ENCODE assay signal across 17 cellular contexts in the genomic region with DNA sequence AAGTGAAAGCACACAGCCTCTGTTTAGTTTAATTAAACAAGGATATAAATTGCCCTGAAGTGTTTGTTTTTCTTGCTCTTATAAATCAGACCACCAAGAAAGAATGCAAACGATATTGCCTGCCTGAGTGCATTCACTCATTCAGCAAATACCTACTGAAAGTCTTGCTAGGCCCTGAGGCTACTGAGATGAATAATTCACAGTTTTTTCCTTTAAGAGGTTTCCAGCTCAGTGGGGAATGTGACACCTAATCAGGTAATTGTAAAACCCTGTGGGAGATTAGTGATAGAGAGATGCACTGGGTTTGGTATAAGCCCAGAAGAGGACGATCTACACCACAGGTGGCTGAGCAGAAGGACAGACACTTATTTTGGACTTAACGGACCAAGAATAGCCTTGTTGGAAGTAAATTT.
DNase-seq lines count a peak whose midpoint lies in the region; ATAC-seq and TF ChIP-seq lines count a peak whose summit lies in the region.
"Had no signal": no experiment of that assay in that cellular context is flagged by ENCODE, and none has a peak within 500 bp of the region (broad histone marks: within the 10 kb centered on the region; RNA-seq: fewer than 3 reads in every experiment).

No MANE protein-coding gene starts in this region.

- H3K9me3 ChIP-seq in Panc1 (ENCODE audit: control insufficient read depth, insufficient read depth, low read depth, low read length): no peaks in the 10 kb centered on the region; the same call in 1 of the 2 replicates

- CTCF ChIA-PET in Panc1 (lab: Charles Lee): no interaction called here

- peak; percentile 94 for ATAC-seq in Panc1
- no peak for ATAC-seq in natural killer cell treated with Interleukin-12 subunit alpha and Interleukin-12 subunit beta and Interleukin-15 and Interleukin-18, amount 100 ng/mL, for 72 hours
- ATAC-seq: naive thymus-derived CD8-positive, alpha-beta T cell had no signal

- POLR2A ChIA-PET in Panc1 (lab: Charles Lee): interaction anchor here (0.6 kb wide), 1 partner anchor 35 kb away, joined by 4 read pairs; no protein-coding TSS in a partner anchor

- peak; percentile 95 for DNase-seq in DMS79 (lab: John Stamatoyannopoulos, UW)
- peak; percentile 61 for DNase-seq in LNCaP clone FGC (ENCODE audit: low read depth)
- no peak for DNase-seq in Panc1 (ENCODE audit: low read depth, low spot score)
- peak; percentile 85 for DNase-seq in kidney glomerular epithelial cell (lab: John Stamatoyannopoulos, UW)
- no peak for DNase-seq in activated gamma-delta T cell (lab: John Stamatoyannopoulos, UW)
- no peak for DNase-seq in natural killer cell treated with Interleukin-12 subunit alpha and Interleukin-12 subunit beta and Interleukin-15 and Interleukin-18, amount 100 ng/mL, for 72 hours (ENCODE audit: low spot score)
- DNase-seq in islet precursor cell: no peak
- DNase-seq in stimulated activated CD4-positive, alpha-beta T cell treated with anti-CD3 and anti-CD28 coated beads, Interleukin-12 subunit alpha, Interleukin-12 subunit beta, amount 100 ng/mL, for 4 hours: no peak
- DNase-seq: activated CD4-positive, alpha-beta T cell treated with anti-CD3 and anti-CD28 coated beads, Interleukin-2, amount 10 ng/mL, durations not matched to agents 7 days and 5 days; activated naive CD8-positive, alpha-beta T cell treated with anti-CD3 and anti-CD28 coated beads, Interleukin-2, amount 10 ng/mL, durations not matched to agents 7 days and 5 days; activated T-cell treated with anti-CD3 and anti-CD28 coated beads, Interleukin-2, amount 50 U/mL, for 24 hours; hypothalamus; Kasumi-1; naive thymus-derived CD8-positive, alpha-beta T cell; NCI-H1930 had no signal

- no peaks in the 10 kb centered on the region for H3K36me3 Mint-ChIP-seq in natural killer cell treated with Interleukin-12 subunit alpha and Interleukin-12 subunit beta and Interleukin-15 and Interleukin-18, amount 100 ng/mL, for 72 hours
- H3K36me3 Mint-ChIP-seq: activated naive CD8-positive, alpha-beta T cell treated with anti-CD3 and anti-CD28 coated beads, Interleukin-2, amount 10 ng/mL, durations not matched to agents 7 days and 5 days; naive thymus-derived CD8-positive, alpha-beta T cell had no signal

- no peaks in the 10 kb centered on the region for H3K36me3 ChIP-seq in Panc1 (ENCODE audit: control insufficient read depth, insufficient read depth, low read length)
- H3K36me3 ChIP-seq: cardiac muscle cell had no signal

- H3K27me3 Mint-ChIP-seq in natural killer cell treated with Interleukin-12 subunit alpha and Interleukin-12 subunit beta and Interleukin-15 and Interleukin-18, amount 100 ng/mL, for 72 hours: no peaks in the 10 kb centered on the region
- H3K27me3 Mint-ChIP-seq: activated CD4-positive, alpha-beta T cell treated with anti-CD3 and anti-CD28 coated beads, Interleukin-2, amount 10 ng/mL, durations not matched to agents 7 days and 5 days; activated naive CD8-positive, alpha-beta T cell treated with anti-CD3 and anti-CD28 coated beads, Interleukin-2, amount 10 ng/mL, durations not matched to agents 7 days and 5 days; activated T-cell treated with anti-CD3 and anti-CD28 coated beads, Interleukin-2, amount 50 U/mL, for 24 hours had no signal

- H3K27ac ChIP-seq in Panc1 (ENCODE audit: low read length): peak overlapping the region; percentile 72
- H3K27ac ChIP-seq: cardiac muscle cell had no signal

- BruUV-seq in Panc1 (replicated peaks; lab: Mats Ljungman, UMichigan): no TSS peak

- no peak overlapping the region for H3K4me3 ChIP-seq in LNCaP clone FGC (ENCODE audit: low read depth, low read length)
- H3K4me3 ChIP-seq in Panc1 (ENCODE audit: low read depth in 2 of 2, low read length in 2 of 2): peak overlapping the region in 1 of 2 experiments; percentile 12; a peak in 1 of 4 replicates
- H3K4me3 ChIP-seq: cardiac muscle cell, lung had no signal

- in situ Hi-C loops in Panc1 (cut with HindIII; ENCODE audit: low pct_unique_long_range_greater_than_20kb, low sequenced_read_pairs): no loop called here

- no peak for TF ChIP-seq CTCF in LNCaP clone FGC (IDR thresholded peaks at IDR 0.05; ENCODE audit: control insufficient read depth, extremely low read depth, insufficient read depth)
- no peak for TF ChIP-seq CTCF in Panc1 (IDR thresholded peaks at IDR 0.05)

- H3K4me3 Mint-ChIP-seq in natural killer cell treated with Interleukin-12 subunit alpha and Interleukin-12 subunit beta and Interleukin-15 and Interleukin-18, amount 100 ng/mL, for 72 hours: no peak overlapping the region
- H3K4me3 Mint-ChIP-seq: activated CD4-positive, alpha-beta T cell treated with anti-CD3 and anti-CD28 coated beads, Interleukin-2, amount 10 ng/mL, durations not matched to agents 7 days and 5 days; activated naive CD8-positive, alpha-beta T cell treated with anti-CD3 and anti-CD28 coated beads, Interleukin-2, amount 10 ng/mL, durations not matched to agents 7 days and 5 days; activated T-cell treated with anti-CD3 and anti-CD28 coated beads, Interleukin-2, amount 50 U/mL, for 24 hours; naive thymus-derived CD8-positive, alpha-beta T cell had no signal

- H3K4me1 ChIP-seq in Panc1 (ENCODE audit: control insufficient read depth, insufficient read depth, low read length): no peaks in the 10 kb centered on the region; the same call in none of the 2 replicates

- H3K9me3 Mint-ChIP-seq in natural killer cell treated with Interleukin-12 subunit alpha and Interleukin-12 subunit beta and Interleukin-15 and Interleukin-18, amount 100 ng/mL, for 72 hours: peaks cover 19% of the 10 kb centered on the region
- H3K9me3 Mint-ChIP-seq: activated naive CD8-positive, alpha-beta T cell treated with anti-CD3 and anti-CD28 coated beads, Interleukin-2, amount 10 ng/mL, durations not matched to agents 7 days and 5 days had no signal

- intact Hi-C loops in Panc1 (cut with micrococcal nuclease; ENCODE audit: unreplicated experiment): no loop called here

- H3K27me3 ChIP-seq in Panc1 (ENCODE audit: control insufficient read depth, insufficient read depth, low read length): no peaks in the 10 kb centered on the region
- H3K27me3 ChIP-seq: cardiac muscle cell had no signal

- no peak overlapping the region for H3K27ac Mint-ChIP-seq in natural killer cell treated with Interleukin-12 subunit alpha and Interleukin-12 subunit beta and Interleukin-15 and Interleukin-18, amount 100 ng/mL, for 72 hours
- H3K27ac Mint-ChIP-seq: activated CD4-positive, alpha-beta T cell treated with anti-CD3 and anti-CD28 coated beads, Interleukin-2, amount 10 ng/mL, durations not matched to agents 7 days and 5 days; activated naive CD8-positive, alpha-beta T cell treated with anti-CD3 and anti-CD28 coated beads, Interleukin-2, amount 10 ng/mL, durations not matched to agents 7 days and 5 days; activated T-cell treated with anti-CD3 and anti-CD28 coated beads, Interleukin-2, amount 50 U/mL, for 24 hours; naive thymus-derived CD8-positive, alpha-beta T cell had no signal

- no peaks in the 10 kb centered on the region for H3K4me1 Mint-ChIP-seq in natural killer cell treated with Interleukin-12 subunit alpha and Interleukin-12 subunit beta and Interleukin-15 and Interleukin-18, amount 100 ng/mL, for 72 hours (ENCODE audit: low read depth in 2 of 2)
- H3K4me1 Mint-ChIP-seq: activated CD4-positive, alpha-beta T cell treated with anti-CD3 and anti-CD28 coated beads, Interleukin-2, amount 10 ng/mL, durations not matched to agents 7 days and 5 days; naive thymus-derived CD8-positive, alpha-beta T cell had no signal

Comparison
In these comparisons a context has a peak if more than half of its experiments do, and no peak if none do; other contexts are left out.
1. DNase-seq: peak in DMS79 (single experiment), LNCaP clone FGC (single experiment) and kidney glomerular epithelial cell (single experiment); none in Panc1 (single experiment), activated gamma-delta T cell (single experiment), natural killer cell treated with Interleukin-12 subunit alpha and Interleukin-12 subunit beta and Interleukin-15 and Interleukin-18, amount 100 ng/mL, for 72 hours (single experiment), islet precursor cell (single experiment) and stimulated activated CD4-positive, alpha-beta T cell treated with anti-CD3 and anti-CD28 coated beads, Interleukin-12 subunit alpha, Interleukin-12 subunit beta, amount 100 ng/mL, for 4 hours (single experiment).